ENCODE assay signal across 11 cellular contexts in genomic region chr17:65783845-65784334, GRCh38.
DNase-seq lines count a peak whose midpoint lies in the region; ATAC-seq and TF ChIP-seq lines count a peak whose summit lies in the region.
"Had no signal": no experiment of that assay in that cellular context is flagged by ENCODE, and none has a peak within 500 bp of the region (broad histone marks: within the 10 kb centered on the region; RNA-seq: fewer than 3 reads in every experiment).

No MANE protein-coding gene starts in this region.

- BruUV-seq in HCT116 (replicated peaks; lab: Mats Ljungman, UMichigan) = no TSS peak

- peak overlapping the region; percentile 58 for H3K27ac ChIP-seq in HCT116 (ENCODE audit: low read depth, low read length)
- H3K27ac ChIP-seq in subcutaneous abdominal adipose tissue (ENCODE audit: low read depth, low read length) = peak overlapping the region; percentile 43

- H3K4me3 ChIP-seq in HCT116 (replicated peaks in 1 of 2; ENCODE audit: low read depth in 1 of 2, low read length in 2 of 2) = peak overlapping the region in 1 of 2 experiments; percentile 30; a peak in 2 of 4 replicates
- no peak overlapping the region for H3K4me3 ChIP-seq in subcutaneous abdominal adipose tissue (ENCODE audit: low read depth in 1 of 5, low read length in 5 of 5)
- H3K4me3 ChIP-seq: GM12878 had no signal

- no peaks in the 10 kb centered on the region for H4K20me1 ChIP-seq in HCT116 (ENCODE audit: insufficient read depth)

- RAD21 ChIA-PET in HCT116 (lab: Charles Lee; ENCODE audit: low non-redundant PET in 1 of 2, low total read pairs in 2 of 2, uncharacterized antibody in 2 of 2, unreplicated experiment in 2 of 2) = no interaction called here

- TF ChIP-seq RAD21 in HCT116 (IDR thresholded peaks at IDR 0.05; ENCODE audit: low read depth) = 0 out of 2 replicates have a peak, but pooled peaks have one; percentile 26

- H3K4me1 ChIP-seq in HCT116 (ENCODE audit: control insufficient read depth in 1 of 2, insufficient read depth in 2 of 2, low read length in 2 of 2) = peaks cover 39 to 40% of the 10 kb centered on the region in 2 experiments
- peaks cover 4 to 22% (median 12%) of the 10 kb centered on the region in 5 donors for H3K4me1 ChIP-seq in subcutaneous abdominal adipose tissue (ENCODE audit: control insufficient read depth in 5 of 5, insufficient read depth in 5 of 5, low read length in 5 of 5)

- TF ChIP-seq POLR2A in HCT116 (IDR thresholded peaks at IDR 0.05; ENCODE audit: borderline replicate concordance, extremely low read depth, insufficient read depth, insufficient read length) = no peak

- H3K79me2 ChIP-seq in HCT116 (ENCODE audit: insufficient read depth, low read length) = no peaks in the 10 kb centered on the region

- peak overlapping the region; percentile 69 for H3K4me2 ChIP-seq in HCT116 (ENCODE audit: low read length)

- POLR2A ChIA-PET in HCT116 (lab: Charles Lee) = interaction anchor here (1.8 kb wide), 1 partner anchor 11 kb away, joined by 6 read pairs; no protein-coding TSS in a partner anchor

- H3K9me2 ChIP-seq in HCT116 (ENCODE audit: insufficient read depth) = no peaks in the 10 kb centered on the region

- CTCF ChIA-PET in HCT116 (lab: Charles Lee) = interaction anchor here (1.0 kb wide), 1 partner anchor 13 kb away, joined by 3 read pairs; no protein-coding TSS in a partner anchor

- 0 out of 2 replicates have a peak overlapping the region, but pooled peaks have one; percentile 6 for H3K9ac ChIP-seq in HCT116 (ENCODE audit: low read length)
- H3K9ac ChIP-seq in subcutaneous abdominal adipose tissue (ENCODE audit: low read length in 5 of 5) = no peak overlapping the region

- H2AFZ ChIP-seq in HCT116 (ENCODE audit: low read depth, low read length, poor library complexity, severe bottlenecking) = peak overlapping the region; percentile 1

- H3K27me3 ChIP-seq in HCT116 (ENCODE audit: insufficient read depth, low read length) (no peaks in the 10 kb centered on the region), subcutaneous abdominal adipose tissue (ENCODE audit: control insufficient read depth in 5 of 5, insufficient read depth in 4 of 5, low read length in 5 of 5) (no peaks in the 10 kb centered on the region)

- H3K36me3 ChIP-seq in HCT116 (ENCODE audit: control insufficient read depth in 1 of 2, insufficient read depth in 2 of 2, low read length in 2 of 2) (no peaks in the 10 kb centered on the region), subcutaneous abdominal adipose tissue (ENCODE audit: control insufficient read depth in 5 of 5, insufficient read depth in 5 of 5, low read length in 5 of 5) (no peaks in the 10 kb centered on the region)

- intact Hi-C loops in HCT116 (cut with micrococcal nuclease) = loop anchor here (10.0 kb wide), 1 partner anchor 199 kb away; no protein-coding TSS in a partner anchor

- ATAC-seq in HCT116 = peak; percentile 77
- ATAC-seq: GM12878 had no signal

- peak; percentile 76 for DNase-seq in HCT116 (ENCODE audit: low read depth, low spot score)
- peak; percentile 95 for DNase-seq in amniotic epithelial cell (ENCODE audit: low read depth)
- DNase-seq in hepatic stellate cell (ENCODE audit: low spot score) = peak; percentile 12
- no peak for DNase-seq in RPMI8226
- no peak for DNase-seq in NCI-H146 treated with DMSO at 0.1 percent for 48 hours (lab: John Stamatoyannopoulos, UW; ENCODE audit: unreplicated experiment)
- DNase-seq in DMS153 (lab: John Stamatoyannopoulos, UW) = no peak
- DNase-seq in D341Med (ENCODE audit: low spot score) = no peak
- DNase-seq: hippocampal formation, Kasumi-1 had no signal

- H3K9me3 ChIP-seq in HCT116 (ENCODE audit: control insufficient read depth in 1 of 2, insufficient read depth in 1 of 2, low read depth in 1 of 2, low read length in 2 of 2) (no peaks in the 10 kb centered on the region), subcutaneous abdominal adipose tissue (ENCODE audit: control insufficient read depth in 5 of 5, low read length in 5 of 5) (peaks cover 0 to 3% (median 0%) of the 10 kb centered on the region in 5 donors)

- TF ChIP-seq CTCF in HCT116 (IDR thresholded peaks at IDR 0.05 in 2 of 3, conservative IDR thresholded peaks at IDR 0.05 in 1 of 3; ENCODE audit: borderline replicate concordance in 1 of 3, insufficient read depth in 1 of 3, low read depth in 2 of 3, low read length in 2 of 3) = no peak

TF ChIP-seq in HCT116, 20 proteins besides CTCF, POLR2A, EP300 and RAD21:
- TF ChIP-seq MAX (IDR thresholded peaks at IDR 0.05) (peak; percentile 56), EGR1 (IDR thresholded peaks at IDR 0.05; ENCODE audit: low read depth) (peak; percentile 30; the same call in 1 of the 2 replicates), REST (IDR thresholded peaks at IDR 0.05; ENCODE audit: low read depth) (no peak), CEBPB (IDR thresholded peaks at IDR 0.05; ENCODE audit: low read depth) (peak; percentile 99), ELF1 (IDR thresholded peaks at IDR 0.05; ENCODE audit: borderline replicate concordance, low read depth) (peak; percentile 10; the same call in 1 of the 2 replicates), ZBTB33 (IDR thresholded peaks at IDR 0.05; ENCODE audit: extremely low read depth, insufficient replicate concordance, low read length) (no peak), EZH2phosphoT487 (IDR thresholded peaks at IDR 0.05; ENCODE audit: borderline replicate concordance) (no peak), ZNF274 (IDR thresholded peaks at IDR 0.05; ENCODE audit: low read depth, low read length) (no peak), SP1 (IDR thresholded peaks at IDR 0.05; ENCODE audit: low read depth) (peak; percentile 86), SRF (IDR thresholded peaks at IDR 0.05; ENCODE audit: low read depth) (peak; percentile 66; the same call in 1 of the 2 replicates), JUND (IDR thresholded peaks at IDR 0.05) (peak; percentile 91), POLR2AphosphoS5 (IDR thresholded peaks at IDR 0.05; ENCODE audit: low read depth, low read length) (peak; percentile 36; the same call in 1 of the 2 replicates), ZFX (IDR thresholded peaks at IDR 0.05) (no peak), SIN3A (IDR thresholded peaks at IDR 0.05; ENCODE audit: low read depth) (peak; percentile 68; the same call in 1 of the 2 replicates), FOSL1 (IDR thresholded peaks at IDR 0.05; ENCODE audit: low read depth) (peak; percentile 88), TCF7L2 (IDR thresholded peaks at IDR 0.05; ENCODE audit: borderline replicate concordance, extremely low read depth, insufficient read depth, insufficient read length) (peak; percentile 95), EZH2 (IDR thresholded peaks at IDR 0.05) (no peak), YY1 (IDR thresholded peaks at IDR 0.05; ENCODE audit: extremely low read depth, insufficient replicate concordance, low read depth, low read length) (peak; percentile 65), CBX3 (IDR thresholded peaks at IDR 0.05; ENCODE audit: low read depth) (peak; percentile 91)
- TF ChIP-seq, protein P1, sequence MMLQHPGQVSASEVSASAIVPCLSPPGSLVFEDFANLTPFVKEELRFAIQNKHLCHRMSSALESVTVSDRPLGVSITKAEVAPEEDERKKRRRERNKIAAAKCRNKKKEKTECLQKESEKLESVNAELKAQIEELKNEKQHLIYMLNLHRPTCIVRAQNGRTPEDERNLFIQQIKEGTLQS (IDR thresholded peaks at IDR 0.05) = peak; percentile 94

Comparison
In these comparisons a context has a peak if more than half of its experiments do, and no peak if none do; other contexts are left out.
1. DNase-seq: peak in HCT116 (single experiment), amniotic epithelial cell (single experiment) and hepatic stellate cell (single experiment); none in RPMI8226 (single experiment), NCI-H146 treated with DMSO at 0.1 percent for 48 hours (single experiment), DMS153 (single experiment) and D341Med (single experiment).